ENCODE assay signal across 1 cellular context in the genomic region with DNA sequence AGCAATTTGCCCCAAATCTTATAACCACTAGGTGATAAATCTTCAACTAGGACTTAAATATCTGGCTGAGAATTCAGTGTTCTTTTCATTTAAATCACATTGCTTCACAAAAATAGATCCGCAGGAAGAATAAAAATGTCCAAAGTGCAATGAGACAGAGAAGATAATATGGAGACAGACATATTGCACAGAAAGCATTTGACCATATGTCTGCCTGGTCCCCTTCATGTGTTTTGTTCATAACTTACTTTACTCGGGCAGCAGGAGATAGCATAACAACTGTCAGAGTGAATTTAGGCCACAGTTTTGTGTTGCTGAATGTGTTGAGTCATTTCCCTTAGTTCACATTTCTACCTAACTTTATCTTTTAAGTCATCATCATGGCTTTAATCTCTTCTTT.
TF ChIP-seq lines count a peak whose summit lies in the region.

No MANE protein-coding gene starts in this region.

TF ChIP-seq in SK-N-SH, 30 proteins besides CTCF, POLR2A, EP300 and RAD21:
- TF ChIP-seq JUND (IDR thresholded peaks at IDR 0.05) (peak; percentile 37; the same call in 1 of the 2 replicates), TCF12 (IDR thresholded peaks at IDR 0.05) (peak; percentile 67)
- TF ChIP-seq, protein P1, sequence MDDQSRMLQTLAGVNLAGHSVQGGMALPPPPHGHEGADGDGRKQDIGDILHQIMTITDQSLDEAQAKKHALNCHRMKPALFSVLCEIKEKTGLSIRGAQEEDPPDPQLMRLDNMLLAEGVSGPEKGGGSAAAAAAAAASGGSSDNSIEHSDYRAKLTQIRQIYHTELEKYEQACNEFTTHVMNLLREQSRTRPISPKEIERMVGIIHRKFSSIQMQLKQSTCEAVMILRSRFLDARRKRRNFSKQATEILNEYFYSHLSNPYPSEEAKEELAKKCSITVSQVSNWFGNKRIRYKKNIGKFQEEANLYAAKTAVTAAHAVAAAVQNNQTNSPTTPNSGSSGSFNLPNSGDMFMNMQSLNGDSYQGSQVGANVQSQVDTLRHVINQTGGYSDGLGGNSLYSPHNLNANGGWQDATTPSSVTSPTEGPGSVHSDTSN (IDR thresholded peaks at IDR 0.05), result peak; percentile 76
